In the genomic region with DNA sequence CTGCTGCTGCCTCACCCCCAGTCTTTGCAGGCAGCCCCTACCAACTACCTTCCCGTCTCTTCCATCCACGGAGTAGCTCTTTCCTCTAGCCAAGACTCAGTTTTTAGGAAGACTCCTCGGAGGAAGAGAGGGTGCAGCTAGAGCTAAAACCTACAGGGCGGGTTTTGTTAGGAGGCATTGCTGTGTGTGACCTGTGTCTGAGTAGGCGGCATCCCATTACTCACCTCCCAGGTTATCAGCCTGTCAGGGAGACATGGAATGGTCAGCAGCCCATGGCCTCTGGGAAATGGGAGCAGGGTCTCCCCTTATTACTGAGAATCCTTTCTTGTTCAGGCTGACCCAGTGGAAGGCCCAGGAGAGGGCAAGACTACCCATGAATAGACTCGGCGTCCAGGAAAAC, we compare ENCODE assay signal across 20 cellular contexts. TPM values are rescaled to one million over a fixed set of nuclear protein-coding genes. Genes with fewer than 3 reads are reported as not detected.
"Had no signal": no experiment of that assay in that cellular context is flagged by ENCODE, and none has a peak within 500 bp of the region (broad histone marks: within the 10 kb centered on the region; RNA-seq: fewer than 3 reads in every experiment).

No MANE protein-coding gene starts in this region.

- H3K27ac Mint-ChIP-seq: activated CD4-positive, alpha-beta T cell treated with anti-CD3 and anti-CD28 coated beads, Interleukin-2, amount 10 ng/mL, durations not matched to agents 24 days and 14 days; activated T-helper 2 cell treated with anti-CD3 and anti-CD28 coated beads, Interferon-gamma antibody, Interleukin-2, Interleukin-4, amounts not matched to agents 10 μg/mL and 5 μg/mL and 100 μg/mL, durations not matched to agents 14 hours and 24 hours and 36 hours; immature natural killer cell; naive thymus-derived CD4-positive, alpha-beta T cell had no signal

- H3K9me3 ChIP-seq: neutrophil had no signal

- DNase-seq: activated CD4-positive, alpha-beta T cell treated with anti-CD3 and anti-CD28 coated beads, Interleukin-2, amount 10 ng/mL, durations not matched to agents 24 days and 14 days; activated CD4-positive, CD25-positive, alpha-beta regulatory T cell; activated naive CD4-positive, alpha-beta T cell treated with anti-CD3 and anti-CD28 coated beads, Interleukin-2, amount 50 U/mL, for 16 hours; activated T-cell treated with anti-CD3 and anti-CD28 coated beads for 4 hours; cerebellar nuclear complex; effector CD8-positive, alpha-beta T cell; esophagus squamous epithelium; heart right ventricle; immature natural killer cell; mesenchymal stem cell; stimulated activated naive CD8-positive, alpha-beta T cell treated with anti-CD3 and anti-CD28 coated beads, Interleukin-15, Interleukin-2, amounts not matched to agents 100 U/mL and 50 U/mL, for 24 hours; T-helper 1 cell; T-helper 9 cell; transverse colon had no signal

- H3K36me3 ChIP-seq: ascending aorta, breast epithelium, esophagus squamous epithelium, heart right ventricle, neutrophil, transverse colon had no signal

- H3K4me3 Mint-ChIP-seq: activated CD4-positive, alpha-beta T cell treated with anti-CD3 and anti-CD28 coated beads, Interleukin-2, amount 10 ng/mL, durations not matched to agents 24 days and 14 days; immature natural killer cell; naive thymus-derived CD4-positive, alpha-beta T cell had no signal

- H3K4me1 ChIP-seq: ascending aorta, breast epithelium, esophagus squamous epithelium, heart right ventricle, transverse colon had no signal

- H3K27me3 ChIP-seq: ascending aorta, breast epithelium, esophagus squamous epithelium, heart right ventricle, neutrophil, transverse colon had no signal

- H3K4me1 Mint-ChIP-seq: activated CD4-positive, alpha-beta T cell treated with anti-CD3 and anti-CD28 coated beads, Interleukin-2, amount 10 ng/mL, durations not matched to agents 24 days and 14 days; immature natural killer cell; naive thymus-derived CD4-positive, alpha-beta T cell had no signal

- H3K27ac ChIP-seq: ascending aorta, breast epithelium, esophagus squamous epithelium, heart right ventricle, neutrophil, transverse colon had no signal

- H3K4me3 ChIP-seq: ascending aorta, breast epithelium, esophagus squamous epithelium, heart right ventricle, transverse colon had no signal

- FAIRE-seq: endothelial cell of umbilical vein had no signal

- ATAC-seq: heart right ventricle; naive thymus-derived CD4-positive, alpha-beta T cell; stimulated activated naive CD8-positive, alpha-beta T cell treated with anti-CD3 and anti-CD28 coated beads, Interleukin-15, Interleukin-2, amounts not matched to agents 100 U/mL and 50 U/mL, for 24 hours had no signal

RNA-seq across cellular contexts. Expression of gene FGD5, which starts 43.8 kb away (rescaled TPM):
- polyA plus RNA-seq: immature natural killer cell; naive thymus-derived CD4-positive, alpha-beta T cell had no signal
